1 cellular context compared by ENCODE assay signal in the genomic region with DNA sequence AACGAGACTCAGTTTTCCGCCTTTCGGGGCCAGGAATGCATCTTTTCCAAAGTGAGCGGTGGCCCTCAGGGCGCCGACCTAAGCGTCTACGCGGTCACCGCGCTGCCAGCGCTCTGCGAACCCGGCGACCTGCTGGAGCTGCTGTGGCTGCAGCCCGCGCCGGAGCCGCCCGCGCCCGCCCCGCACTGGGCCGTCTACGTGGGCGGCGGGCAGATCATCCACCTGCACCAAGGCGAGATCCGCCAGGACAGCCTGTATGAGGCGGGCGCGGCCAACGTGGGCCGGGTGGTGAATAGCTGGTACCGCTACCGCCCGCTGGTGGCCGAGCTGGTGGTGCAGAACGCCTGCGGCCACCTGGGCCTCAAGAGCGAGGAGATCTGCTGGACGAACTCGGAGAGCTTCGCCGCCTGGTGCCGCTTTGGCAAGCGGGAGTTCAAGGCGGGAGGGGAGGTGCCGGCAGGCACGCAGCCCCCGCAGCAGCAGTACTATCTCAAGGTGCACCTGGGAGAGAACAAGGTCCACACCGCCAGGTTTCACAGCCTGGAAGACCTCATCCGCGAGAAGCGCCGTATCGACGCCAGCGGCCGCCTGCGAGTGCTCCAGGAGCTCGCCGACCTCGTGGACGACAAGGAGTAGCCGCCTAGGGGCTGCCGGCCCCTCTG.
A peak's percentile ranks its signal among the peaks of the same experiment; 100 is the strongest.
TF ChIP-seq lines count a peak whose summit lies in the region.

No MANE protein-coding gene starts in this region.

TF ChIP-seq in GM23338, 12 proteins besides CTCF, POLR2A, EP300 and RAD21 (continued from another document):
- TF ChIP-seq, protein P1, sequence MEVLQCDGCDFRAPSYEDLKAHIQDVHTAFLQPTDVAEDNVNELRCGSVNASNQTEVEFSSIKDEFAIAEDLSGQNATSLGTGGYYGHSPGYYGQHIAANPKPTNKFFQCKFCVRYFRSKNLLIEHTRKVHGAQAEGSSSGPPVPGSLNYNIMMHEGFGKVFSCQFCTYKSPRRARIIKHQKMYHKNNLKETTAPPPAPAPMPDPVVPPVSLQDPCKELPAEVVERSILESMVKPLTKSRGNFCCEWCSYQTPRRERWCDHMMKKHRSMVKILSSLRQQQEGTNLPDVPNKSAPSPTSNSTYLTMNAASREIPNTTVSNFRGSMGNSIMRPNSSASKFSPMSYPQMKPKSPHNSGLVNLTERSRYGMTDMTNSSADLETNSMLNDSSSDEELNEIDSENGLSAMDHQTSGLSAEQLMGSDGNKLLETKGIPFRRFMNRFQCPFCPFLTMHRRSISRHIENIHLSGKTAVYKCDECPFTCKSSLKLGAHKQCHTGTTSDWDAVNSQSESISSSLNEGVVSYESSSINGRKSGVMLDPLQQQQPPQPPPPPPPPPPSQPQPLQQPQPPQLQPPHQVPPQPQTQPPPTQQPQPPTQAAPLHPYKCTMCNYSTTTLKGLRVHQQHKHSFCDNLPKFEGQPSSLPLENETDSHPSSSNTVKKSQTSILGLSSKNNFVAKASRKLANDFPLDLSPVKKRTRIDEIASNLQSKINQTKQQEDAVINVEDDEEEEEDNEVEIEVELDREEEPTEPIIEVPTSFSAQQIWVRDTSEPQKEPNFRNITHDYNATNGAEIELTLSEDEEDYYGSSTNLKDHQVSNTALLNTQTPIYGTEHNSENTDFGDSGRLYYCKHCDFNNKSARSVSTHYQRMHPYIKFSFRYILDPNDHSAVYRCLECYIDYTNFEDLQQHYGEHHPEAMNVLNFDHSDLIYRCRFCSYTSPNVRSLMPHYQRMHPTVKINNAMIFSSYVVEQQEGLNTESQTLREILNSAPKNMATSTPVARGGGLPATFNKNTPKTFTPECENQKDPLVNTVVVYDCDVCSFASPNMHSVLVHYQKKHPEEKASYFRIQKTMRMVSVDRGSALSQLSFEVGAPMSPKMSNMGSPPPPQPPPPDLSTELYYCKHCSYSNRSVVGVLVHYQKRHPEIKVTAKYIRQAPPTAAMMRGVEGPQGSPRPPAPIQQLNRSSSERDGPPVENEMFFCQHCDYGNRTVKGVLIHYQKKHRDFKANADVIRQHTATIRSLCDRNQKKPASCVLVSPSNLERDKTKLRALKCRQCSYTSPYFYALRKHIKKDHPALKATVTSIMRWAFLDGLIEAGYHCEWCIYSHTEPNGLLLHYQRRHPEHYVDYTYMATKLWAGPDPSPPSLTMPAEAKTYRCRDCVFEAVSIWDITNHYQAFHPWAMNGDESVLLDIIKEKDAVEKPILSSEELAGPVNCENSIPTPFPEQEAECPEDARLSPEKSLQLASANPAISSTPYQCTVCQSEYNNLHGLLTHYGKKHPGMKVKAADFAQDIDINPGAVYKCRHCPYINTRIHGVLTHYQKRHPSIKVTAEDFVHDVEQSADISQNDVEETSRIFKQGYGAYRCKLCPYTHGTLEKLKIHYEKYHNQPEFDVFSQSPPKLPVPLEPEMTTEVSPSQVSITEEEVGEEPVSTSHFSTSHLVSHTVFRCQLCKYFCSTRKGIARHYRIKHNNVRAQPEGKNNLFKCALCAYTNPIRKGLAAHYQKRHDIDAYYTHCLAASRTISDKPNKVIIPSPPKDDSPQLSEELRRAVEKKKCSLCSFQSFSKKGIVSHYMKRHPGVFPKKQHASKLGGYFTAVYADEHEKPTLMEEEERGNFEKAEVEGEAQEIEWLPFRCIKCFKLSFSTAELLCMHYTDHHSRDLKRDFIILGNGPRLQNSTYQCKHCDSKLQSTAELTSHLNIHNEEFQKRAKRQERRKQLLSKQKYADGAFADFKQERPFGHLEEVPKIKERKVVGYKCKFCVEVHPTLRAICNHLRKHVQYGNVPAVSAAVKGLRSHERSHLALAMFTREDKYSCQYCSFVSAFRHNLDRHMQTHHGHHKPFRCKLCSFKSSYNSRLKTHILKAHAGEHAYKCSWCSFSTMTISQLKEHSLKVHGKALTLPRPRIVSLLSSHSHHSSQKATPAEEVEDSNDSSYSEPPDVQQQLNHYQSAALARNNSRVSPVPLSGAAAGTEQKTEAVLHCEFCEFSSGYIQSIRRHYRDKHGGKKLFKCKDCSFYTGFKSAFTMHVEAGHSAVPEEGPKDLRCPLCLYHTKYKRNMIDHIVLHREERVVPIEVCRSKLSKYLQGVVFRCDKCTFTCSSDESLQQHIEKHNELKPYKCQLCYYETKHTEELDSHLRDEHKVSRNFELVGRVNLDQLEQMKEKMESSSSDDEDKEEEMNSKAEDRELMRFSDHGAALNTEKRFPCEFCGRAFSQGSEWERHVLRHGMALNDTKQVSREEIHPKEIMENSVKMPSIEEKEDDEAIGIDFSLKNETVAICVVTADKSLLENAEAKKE (CRISPR knock-in tag; IDR thresholded peaks at IDR 0.05), result peak; percentile 70
- TF ChIP-seq CREB1 (CRISPR knock-in tag; IDR thresholded peaks at IDR 0.05; ENCODE audit: low read depth) (no peak), JUNB (IDR thresholded peaks at IDR 0.05; ENCODE audit: unreplicated experiment) (no peak), EZH2 (IDR thresholded peaks at IDR 0.05; ENCODE audit: low read depth, unreplicated experiment) (peak; percentile 21)
- TF ChIP-seq, protein P2, sequence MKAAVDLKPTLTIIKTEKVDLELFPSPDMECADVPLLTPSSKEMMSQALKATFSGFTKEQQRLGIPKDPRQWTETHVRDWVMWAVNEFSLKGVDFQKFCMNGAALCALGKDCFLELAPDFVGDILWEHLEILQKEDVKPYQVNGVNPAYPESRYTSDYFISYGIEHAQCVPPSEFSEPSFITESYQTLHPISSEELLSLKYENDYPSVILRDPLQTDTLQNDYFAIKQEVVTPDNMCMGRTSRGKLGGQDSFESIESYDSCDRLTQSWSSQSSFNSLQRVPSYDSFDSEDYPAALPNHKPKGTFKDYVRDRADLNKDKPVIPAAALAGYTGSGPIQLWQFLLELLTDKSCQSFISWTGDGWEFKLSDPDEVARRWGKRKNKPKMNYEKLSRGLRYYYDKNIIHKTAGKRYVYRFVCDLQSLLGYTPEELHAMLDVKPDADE (IDR thresholded peaks at IDR 0.05), result no peak
